Comparison of ENCODE assay signal across 8 cellular contexts in genomic region chr6:148999921-149000589, GRCh38.
DNase-seq lines count a peak whose midpoint lies in the region; ATAC-seq, FAIRE-seq and TF ChIP-seq lines count a peak whose summit lies in the region.

No MANE protein-coding gene starts in this region.

- H3K9me3 ChIP-seq in lung (ENCODE audit: control insufficient read depth in 2 of 2, insufficient read depth in 1 of 2, low read length in 1 of 2) (peaks cover 5% of the 10 kb centered on the region in 2 donors), spleen (peaks cover 3 to 20% (median 16%) of the 10 kb centered on the region in 8 donors)

- H3K4me1 ChIP-seq in lung (ENCODE audit: control insufficient read depth in 2 of 2, insufficient read depth in 2 of 2, low read length in 2 of 2) (peaks cover 2 to 10% of the 10 kb centered on the region in 2 donors), spleen (peaks cover 4 to 37% (median 17%) of the 10 kb centered on the region in 6 donors)

- ATAC-seq in lung (ENCODE audit: insufficient read depth, low FRiP score) (peak; percentile 58), HG03432 (IDR thresholded peaks at IDR 0.05; ENCODE audit: unreplicated experiment) (no peak), HG03280 (IDR thresholded peaks at IDR 0.05; ENCODE audit: unreplicated experiment) (no peak)

- H3K36me3 ChIP-seq in bronchial epithelial cell (ENCODE audit: control insufficient read depth, insufficient read depth, low read length) (no peaks in the 10 kb centered on the region), lung (ENCODE audit: control insufficient read depth in 2 of 2, insufficient read depth in 2 of 2, low read length in 2 of 2) (peaks cover 0 to 2% of the 10 kb centered on the region in 2 donors), spleen (peaks cover 0 to 8% (median 0%) of the 10 kb centered on the region in 6 donors)

- FAIRE-seq in bronchial epithelial cell (lab: Jason Lieb, UNC), result no peak

- TF ChIP-seq POLR2A in NB4 (IDR thresholded peaks at IDR 0.05; ENCODE audit: extremely low read depth, insufficient read length) (no peak), spleen (IDR thresholded peaks at IDR 0.05) (no peak)

- TF ChIP-seq CTCF in AG10803 (conservative IDR thresholded peaks at IDR 0.05; ENCODE audit: low read length), result no peak
- no peak for TF ChIP-seq CTCF in NB4 (IDR thresholded peaks at IDR 0.05; ENCODE audit: low read depth, low read length)
- no peak for TF ChIP-seq CTCF in bronchial epithelial cell (IDR thresholded peaks at IDR 0.05; ENCODE audit: insufficient read depth, low read length, severe bottlenecking)
- no peak for TF ChIP-seq CTCF in lung (IDR thresholded peaks at IDR 0.05; ENCODE audit: control extremely low read depth, extremely low read depth)
- no peak for TF ChIP-seq CTCF in spleen (IDR thresholded peaks at IDR 0.05 in 8 of 11, conservative IDR thresholded peaks at IDR 0.05 in 3 of 11)

- H3K4me3 ChIP-seq in AG10803 (ENCODE audit: low read length), result no peak overlapping the region
- no peak overlapping the region for H3K4me3 ChIP-seq in NB4 (ENCODE audit: low read depth, low read length)
- H3K4me3 ChIP-seq in bronchial epithelial cell (ENCODE audit: low read depth, low read length), result no peak overlapping the region
- H3K4me3 ChIP-seq in lung, result no peak overlapping the region
- no peak overlapping the region for H3K4me3 ChIP-seq in spleen

- DNase-seq in AG10803 (ENCODE audit: low read depth), result peak; percentile 85
- peak; percentile 29 for DNase-seq in NB4 (ENCODE audit: low read depth)
- peak; percentile 67 for DNase-seq in bronchial epithelial cell (ENCODE audit: low read depth)
- peak; percentile 62 for DNase-seq in lung (ENCODE audit: low spot score)
- no peak for DNase-seq in spleen
- DNase-seq in activated effector memory CD4-positive, alpha-beta T cell treated with anti-CD3 and anti-CD28 coated beads, Interleukin-2, amount 50 U/mL, for 16 hours, result no peak

- WGBS in lung, 2 donors, result 25 to 47% methylated on average over 4 of the region's 4 CpGs
- WGBS in spleen, 5 donors, result 13 to 21% (median 15%) methylated on average over 4 of the region's 4 CpGs

- peak overlapping the region in 1 of 2 donors; percentile 80 for H3K27ac ChIP-seq in lung (ENCODE audit: low read depth in 1 of 2, low read length in 1 of 2)
- H3K27ac ChIP-seq in spleen, result peak overlapping the region in 4 of 8 donors; percentile 16 to 50 (median 20)

- intact Hi-C loops in spleen (cut with DNase I; ENCODE audit: low total_unique reads), result no loop called here

- no peaks in the 10 kb centered on the region for H3K27me3 ChIP-seq in bronchial epithelial cell (ENCODE audit: control insufficient read depth, insufficient read depth, low read length)
- H3K27me3 ChIP-seq in lung (ENCODE audit: control insufficient read depth, insufficient read depth), result no peaks in the 10 kb centered on the region
- no peaks in the 10 kb centered on the region for H3K27me3 ChIP-seq in spleen (replicated peaks in 1 of 7)

Comparison
In these comparisons a context has a peak if more than half of its experiments do, and no peak if none do; other contexts are left out.
1. DNase-seq: peak in AG10803 (single experiment), NB4 (single experiment), bronchial epithelial cell (single experiment) and lung (single experiment); none in spleen (single experiment) and activated effector memory CD4-positive, alpha-beta T cell treated with anti-CD3 and anti-CD28 coated beads, Interleukin-2, amount 50 U/mL, for 16 hours (single experiment).